ENCODE assay signal across 2 cellular contexts in genomic region chr3:119375106-119375505, GRCh38.
TF ChIP-seq lines count a peak whose summit lies in the region.

No MANE protein-coding gene starts in this region.

TF ChIP-seq in GM23338, 12 proteins besides CTCF, POLR2A, EP300 and RAD21:
- TF ChIP-seq STAT1 (IDR thresholded peaks at IDR 0.05; ENCODE audit: unreplicated experiment), result no peak
- TF ChIP-seq JUNB (IDR thresholded peaks at IDR 0.05; ENCODE audit: unreplicated experiment), result no peak
- TF ChIP-seq CREB1 (CRISPR knock-in tag; IDR thresholded peaks at IDR 0.05; ENCODE audit: low read depth), result no peak
- TF ChIP-seq ZNF462 (CRISPR knock-in tag; IDR thresholded peaks at IDR 0.05), result no peak
- no peak for TF ChIP-seq EZH2 (IDR thresholded peaks at IDR 0.05; ENCODE audit: low read depth, unreplicated experiment)
- TF ChIP-seq ZNF331 (CRISPR knock-in tag; IDR thresholded peaks at IDR 0.05; ENCODE audit: low read depth), result no peak
- no peak for TF ChIP-seq EZH2phosphoT487 (IDR thresholded peaks at IDR 0.05; ENCODE audit: unreplicated experiment)
- TF ChIP-seq NANOG (IDR thresholded peaks at IDR 0.05; ENCODE audit: borderline replicate concordance), result no peak
- TF ChIP-seq ZNF114 (CRISPR knock-in tag; IDR thresholded peaks at IDR 0.05), result no peak
- TF ChIP-seq REST (IDR thresholded peaks at IDR 0.05; ENCODE audit: unreplicated experiment), result no peak
- TF ChIP-seq ETS1 (IDR thresholded peaks at IDR 0.05), result no peak
- TF ChIP-seq POLR2AphosphoS5 (IDR thresholded peaks at IDR 0.05; ENCODE audit: low read depth), result no peak
TF ChIP-seq in GM23338: peak in this region for 0.

TF ChIP-seq in H1, 55 proteins besides CTCF, POLR2A, EP300 and RAD21:
- TF ChIP-seq EZH2 (IDR thresholded peaks at IDR 0.05; ENCODE audit: low read depth, low read length, severe bottlenecking) (no peak), HDAC6 (IDR thresholded peaks at IDR 0.05; ENCODE audit: low read depth, low read length) (no peak), CHD1 (IDR thresholded peaks at IDR 0.05; ENCODE audit: low read depth, low read length) (no peak), TBP (IDR thresholded peaks at IDR 0.05; ENCODE audit: low read depth, low read length) (no peak), TAF7 (optimal IDR thresholded peaks at IDR 0.05; ENCODE audit: borderline replicate concordance, low read depth, low read length) (no peak), RBBP5 (IDR thresholded peaks at IDR 0.05; ENCODE audit: borderline replicate concordance, low read depth, low read length) (no peak), EGR1 (IDR thresholded peaks at IDR 0.05; ENCODE audit: borderline replicate concordance, low read depth, low read length) (no peak), RXRA (IDR thresholded peaks at IDR 0.05; ENCODE audit: insufficient read depth, low read depth, low read length) (no peak), CTBP2 (IDR thresholded peaks at IDR 0.05; ENCODE audit: borderline replicate concordance, insufficient read depth, insufficient read length, low read length) (no peak), POU5F1 (IDR thresholded peaks at IDR 0.05; ENCODE audit: low read depth, low read length) (no peak), POLR2AphosphoS5 (IDR thresholded peaks at IDR 0.05; ENCODE audit: low read depth, low read length) (no peak), SP4 (IDR thresholded peaks at IDR 0.05; ENCODE audit: low read length) (no peak)
